Comparison of ENCODE assay signal across 9 cellular contexts in genomic region chr6:24274441-24275083, GRCh38.
DNase-seq lines count a peak whose midpoint lies in the region; ATAC-seq, FAIRE-seq and TF ChIP-seq lines count a peak whose summit lies in the region.
"Had no signal": no experiment of that assay in that cellular context is flagged by ENCODE, and none has a peak within 500 bp of the region (broad histone marks: within the 10 kb centered on the region; RNA-seq: fewer than 3 reads in every experiment).

No MANE protein-coding gene starts in this region.

- ATAC-seq in aorta (ENCODE audit: low FRiP score), result no peak

- peak; percentile 41 for DNase-seq in NCI-H2107 treated with DMSO at 0.1 percent for 48 hours (lab: John Stamatoyannopoulos, UW; ENCODE audit: unreplicated experiment)
- DNase-seq in NCI-H2107 (lab: John Stamatoyannopoulos, UW), result no peak
- DNase-seq in NCI-H1694 treated with DMSO at 0.1 percent for 48 hours (lab: John Stamatoyannopoulos, UW), result peak; percentile 14
- DNase-seq in bronchial epithelial cell (ENCODE audit: low read depth), result peak; percentile 11
- no peak for DNase-seq in retinal pigment epithelial cell (ENCODE audit: low read depth)
- no peak for DNase-seq in aorta
- DNase-seq in effector CD4-positive, alpha-beta T cell, result no peak
- no peak for DNase-seq in H4 (ENCODE audit: low spot score)

- H3K36me3 ChIP-seq in bronchial epithelial cell (ENCODE audit: control insufficient read depth, insufficient read depth, low read length) (no peaks in the 10 kb centered on the region), aorta (ENCODE audit: control insufficient read depth in 1 of 2, insufficient read depth in 2 of 2, low read length in 1 of 2) (no peaks in the 10 kb centered on the region)
- H3K36me3 ChIP-seq: SJSA1 had no signal

- H3K27ac ChIP-seq in aorta (ENCODE audit: low read depth in 1 of 2, low read length in 2 of 2), result no peak overlapping the region
- H3K27ac ChIP-seq: SJSA1 had no signal

- H3K4me1 ChIP-seq in aorta (ENCODE audit: control insufficient read depth in 1 of 2, insufficient read depth in 2 of 2, low read length in 2 of 2), result no peaks in the 10 kb centered on the region
- H3K4me1 ChIP-seq: SJSA1 had no signal

- H3K27me3 ChIP-seq in bronchial epithelial cell (ENCODE audit: control insufficient read depth, insufficient read depth, low read length) (no peaks in the 10 kb centered on the region), aorta (ENCODE audit: control insufficient read depth in 1 of 2, insufficient read depth in 2 of 2, low read length in 1 of 2) (no peaks in the 10 kb centered on the region)

- FAIRE-seq in bronchial epithelial cell (lab: Jason Lieb, UNC), result no peak

- intact Hi-C loops in aorta (cut with DNase I), result no loop called here

- no peaks in the 10 kb centered on the region for H3K9me3 ChIP-seq in aorta (ENCODE audit: control insufficient read depth, low read length)
- H3K9me3 ChIP-seq: SJSA1 had no signal

- H3K4me3 ChIP-seq in bronchial epithelial cell (ENCODE audit: low read depth, low read length) (no peak overlapping the region), retinal pigment epithelial cell (ENCODE audit: low read length) (no peak overlapping the region), aorta (ENCODE audit: low read length in 2 of 2) (no peak overlapping the region)
- H3K4me3 ChIP-seq: SJSA1 had no signal

- WGBS in aorta, 2 donors, result 3 to 5% methylated on average over 1 of the region's 1 CpG

- peak; percentile 37 for TF ChIP-seq CTCF in bronchial epithelial cell (IDR thresholded peaks at IDR 0.05; ENCODE audit: insufficient read depth, low read length, severe bottlenecking)
- TF ChIP-seq CTCF in retinal pigment epithelial cell (conservative IDR thresholded peaks at IDR 0.05; ENCODE audit: low read depth, low read length), result peak; percentile 68

Comparison
In these comparisons a context has a peak if more than half of its experiments do, and no peak if none do; other contexts are left out.
1. DNase-seq: peak in NCI-H2107 treated with DMSO at 0.1 percent for 48 hours (single experiment), NCI-H1694 treated with DMSO at 0.1 percent for 48 hours (single experiment) and bronchial epithelial cell (single experiment); none in NCI-H2107 (single experiment), retinal pigment epithelial cell (single experiment), aorta (0 of 2), effector CD4-positive, alpha-beta T cell (single experiment) and H4 (single experiment).